ENCODE assay signal across 8 cellular contexts in the genomic region with DNA sequence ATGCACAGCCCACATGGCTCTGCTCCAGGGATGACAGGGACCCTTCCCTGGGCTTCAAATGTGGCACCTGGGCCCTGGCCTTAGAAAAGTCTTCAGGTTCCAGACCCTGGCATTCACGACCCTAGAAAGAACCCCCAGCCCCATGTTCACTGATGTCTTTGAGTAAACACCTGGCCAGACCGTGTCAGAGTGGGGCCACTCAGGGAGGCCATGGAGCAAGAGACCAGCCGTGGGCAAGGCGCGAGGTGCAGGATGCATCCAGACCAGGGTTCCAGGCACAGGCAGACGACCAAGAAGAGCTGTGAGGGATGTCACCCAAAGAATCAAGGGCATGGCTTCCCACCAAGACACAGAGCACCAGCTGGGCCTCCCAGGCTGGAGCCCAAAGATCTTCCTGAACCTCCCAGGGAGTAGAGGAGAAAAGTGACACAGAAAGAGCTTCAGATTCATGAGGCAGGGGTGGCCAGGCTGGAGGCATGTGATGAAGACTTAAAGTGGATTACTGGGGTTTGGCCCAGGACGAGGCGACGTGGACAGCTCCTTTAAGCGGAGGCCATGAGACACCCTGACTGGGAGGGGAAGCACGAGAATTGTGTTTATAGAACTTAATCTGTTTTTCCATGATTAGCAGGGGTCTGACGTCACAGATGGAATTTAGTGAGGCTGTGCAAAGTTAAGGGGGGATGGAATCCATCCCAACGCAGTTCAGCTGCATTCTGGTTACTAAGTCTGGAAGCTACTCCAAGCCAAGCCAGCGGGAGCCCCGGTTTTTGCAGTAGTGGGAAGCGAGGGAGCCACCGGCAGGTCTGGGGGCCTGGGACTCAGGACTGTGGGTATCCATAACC.
DNase-seq lines count a peak whose midpoint lies in the region; ATAC-seq, FAIRE-seq and TF ChIP-seq lines count a peak whose summit lies in the region.

No MANE protein-coding gene starts in this region.

- CTCF ChIA-PET in HEK293 (lab: Yijun Ruan, JAX), result interaction anchor here (0.7 to 3.1 kb wide), 4 partner anchors 18 to 196 kb away, joined by 3 to 16 read pairs (median 3); no protein-coding TSS in a partner anchor

- POLR2A ChIA-PET in HEK293 (lab: Yijun Ruan, JAX), result interaction anchor here (1.5 to 3.6 kb wide), 2 partner anchors 191 to 196 kb away, joined by 4 to 14 read pairs; partner anchors contain the start of genes MPHOSPH9 and MTRFR

- H3K27ac ChIP-seq in HEK293 (ENCODE audit: extremely low read depth, low read depth, low read length) (no peak overlapping the region), hepatocyte (peak overlapping the region; percentile 94), small intestine (ENCODE audit: low read depth in 1 of 2, low read length in 1 of 2) (peak overlapping the region; percentile 9 to 88)

- H3K79me2 ChIP-seq in hepatocyte, result no peaks in the 10 kb centered on the region

- no peak for TF ChIP-seq CTCF in HEK293 (tag by site-specific recombination; IDR thresholded peaks at IDR 0.05)
- no peak for TF ChIP-seq CTCF in bronchial epithelial cell (IDR thresholded peaks at IDR 0.05; ENCODE audit: insufficient read depth, low read length, severe bottlenecking)
- no peak for TF ChIP-seq CTCF in hepatocyte (IDR thresholded peaks at IDR 0.05; ENCODE audit: poor library complexity)

- H4K20me1 ChIP-seq in hepatocyte (ENCODE audit: insufficient read depth, poor library complexity, severe bottlenecking), result no peaks in the 10 kb centered on the region

- DNase-seq in bronchial epithelial cell (ENCODE audit: low read depth) (no peak), hepatocyte (ENCODE audit: low spot score) (peak; percentile 86), small intestine (no peak), NCI-H2081 (lab: John Stamatoyannopoulos, UW) (no peak), NCI-H226 (no peak), cerebellar nuclear complex (lab: John Stamatoyannopoulos, UW) (no peak)

- no peak for ATAC-seq in HG02610 (IDR thresholded peaks at IDR 0.05; ENCODE audit: unreplicated experiment)

- H2AFZ ChIP-seq in hepatocyte, result no peak overlapping the region

- H3K4me1 ChIP-seq in HEK293 (ENCODE audit: control insufficient read depth, insufficient read depth, low read length), result no peaks in the 10 kb centered on the region
- peaks cover 31% of the 10 kb centered on the region for H3K4me1 ChIP-seq in hepatocyte (ENCODE audit: insufficient read depth)
- peaks cover 0 to 8% of the 10 kb centered on the region in 2 donors for H3K4me1 ChIP-seq in small intestine (ENCODE audit: control insufficient read depth in 2 of 2, insufficient read depth in 1 of 2, low read depth in 1 of 2, low read length in 1 of 2)

- peak; percentile 73 for FAIRE-seq in bronchial epithelial cell (lab: Jason Lieb, UNC)
- no peak for FAIRE-seq in small intestine (lab: Jason Lieb, UNC)

- no peaks in the 10 kb centered on the region for H3K9me3 ChIP-seq in HEK293 (ENCODE audit: control insufficient read depth, insufficient read depth, low read depth, low read length)
- no peaks in the 10 kb centered on the region for H3K9me3 ChIP-seq in hepatocyte (ENCODE audit: low read depth)
- H3K9me3 ChIP-seq in small intestine (ENCODE audit: control insufficient read depth, low read depth), result no peaks in the 10 kb centered on the region

- H3K9me2 ChIP-seq in hepatocyte (replicated peaks; ENCODE audit: insufficient read depth), result no peaks in the 10 kb centered on the region

- H3K4me3 ChIP-seq in HEK293 (ENCODE audit: low read depth, low read length) (no peak overlapping the region), bronchial epithelial cell (ENCODE audit: low read depth, low read length) (no peak overlapping the region), hepatocyte (no peak overlapping the region), small intestine (ENCODE audit: low read depth in 1 of 2, low read length in 2 of 2) (no peak overlapping the region)

- no peaks in the 10 kb centered on the region for H3K27me3 ChIP-seq in bronchial epithelial cell (ENCODE audit: control insufficient read depth, insufficient read depth, low read length)
- H3K27me3 ChIP-seq in hepatocyte, result no peaks in the 10 kb centered on the region
- H3K27me3 ChIP-seq in small intestine (ENCODE audit: control insufficient read depth in 2 of 2, insufficient read depth in 2 of 2, low read length in 2 of 2), result no peaks in the 10 kb centered on the region

- H3K36me3 ChIP-seq in HEK293 (ENCODE audit: control insufficient read depth in 2 of 2, insufficient read depth in 1 of 2, low read length in 2 of 2) (no peaks in the 10 kb centered on the region), bronchial epithelial cell (ENCODE audit: control insufficient read depth, insufficient read depth, low read length) (no peaks in the 10 kb centered on the region), hepatocyte (replicated peaks; ENCODE audit: insufficient read depth, low read depth) (no peaks in the 10 kb centered on the region), small intestine (ENCODE audit: control insufficient read depth in 2 of 2, insufficient read depth in 2 of 2, low read length in 2 of 2) (no peaks in the 10 kb centered on the region)

- H3K4me2 ChIP-seq in hepatocyte, result peak overlapping the region; percentile 59

- 65% methylated on average over 17 of the region's 17 CpGs for WGBS in hepatocyte (ENCODE audit: low lambda C conversion rate, missing lambda C conversion rate)
- 68 to 93% (median 83%) methylated on average over 17 of the region's 17 CpGs for WGBS in small intestine, 3 donors

TF ChIP-seq in HEK293, 187 proteins besides CTCF, POLR2A, EP300 and RAD21 (continues in another document):
- TF ChIP-seq ZNF596 (tag by site-specific recombination; IDR thresholded peaks at IDR 0.05) (no peak), REST (tag by site-specific recombination; IDR thresholded peaks at IDR 0.05) (0 out of 2 replicates have a peak, but pooled peaks have one; percentile 56), GLIS2 (tag by site-specific recombination; IDR thresholded peaks at IDR 0.05) (no peak), ZNF2 (tag by site-specific recombination; IDR thresholded peaks at IDR 0.05) (no peak), ZNF132 (tag by site-specific recombination; IDR thresholded peaks at IDR 0.05; ENCODE audit: borderline replicate concordance) (no peak), ZIC2 (tag by site-specific recombination; IDR thresholded peaks at IDR 0.05) (peak; percentile 40; the same call in 1 of the 2 replicates), KLF1 (tag by site-specific recombination; IDR thresholded peaks at IDR 0.05) (no peak), MEIS1 (CRISPR knock-in tag; IDR thresholded peaks at IDR 0.05; ENCODE audit: borderline replicate concordance) (no peak)
- TF ChIP-seq, protein P1, sequence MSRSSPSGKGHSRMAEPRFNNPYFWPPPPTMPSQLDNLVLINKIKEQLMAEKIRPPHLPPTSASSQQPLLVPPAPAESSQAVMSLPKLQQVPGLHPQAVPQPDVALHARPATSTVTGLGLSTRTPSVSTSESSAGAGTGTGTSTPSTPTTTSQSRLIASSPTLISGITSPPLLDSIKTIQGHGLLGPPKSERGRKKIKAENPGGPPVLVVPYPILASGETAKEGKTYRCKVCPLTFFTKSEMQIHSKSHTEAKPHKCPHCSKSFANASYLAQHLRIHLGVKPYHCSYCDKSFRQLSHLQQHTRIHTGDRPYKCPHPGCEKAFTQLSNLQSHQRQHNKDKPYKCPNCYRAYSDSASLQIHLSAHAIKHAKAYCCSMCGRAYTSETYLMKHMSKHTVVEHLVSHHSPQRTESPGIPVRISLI (tag by site-specific recombination; IDR thresholded peaks at IDR 0.05), result no peak
- TF ChIP-seq, protein P2, sequence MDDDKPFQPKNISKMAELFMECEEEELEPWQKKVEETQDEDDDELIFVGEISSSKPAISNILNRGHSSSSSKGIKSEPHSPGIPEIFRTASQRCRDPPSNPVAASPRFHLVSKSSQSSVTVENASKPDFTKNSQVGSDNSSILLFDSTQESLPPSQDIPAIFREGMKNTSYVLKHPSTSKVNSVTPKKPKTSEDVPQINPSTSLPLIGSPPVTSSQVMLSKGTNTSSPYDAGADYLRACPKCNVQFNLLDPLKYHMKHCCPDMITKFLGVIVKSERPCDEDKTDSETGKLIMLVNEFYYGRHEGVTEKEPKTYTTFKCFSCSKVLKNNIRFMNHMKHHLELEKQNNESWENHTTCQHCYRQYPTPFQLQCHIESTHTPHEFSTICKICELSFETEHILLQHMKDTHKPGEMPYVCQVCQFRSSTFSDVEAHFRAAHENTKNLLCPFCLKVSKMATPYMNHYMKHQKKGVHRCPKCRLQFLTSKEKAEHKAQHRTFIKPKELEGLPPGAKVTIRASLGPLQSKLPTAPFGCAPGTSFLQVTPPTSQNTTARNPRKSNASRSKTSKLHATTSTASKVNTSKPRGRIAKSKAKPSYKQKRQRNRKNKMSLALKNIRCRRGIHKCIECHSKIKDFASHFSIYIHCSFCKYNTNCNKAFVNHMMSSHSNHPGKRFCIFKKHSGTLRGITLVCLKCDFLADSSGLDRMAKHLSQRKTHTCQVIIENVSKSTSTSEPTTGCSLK (tag by site-specific recombination; IDR thresholded peaks at IDR 0.05), result no peak
